In the genomic region with DNA sequence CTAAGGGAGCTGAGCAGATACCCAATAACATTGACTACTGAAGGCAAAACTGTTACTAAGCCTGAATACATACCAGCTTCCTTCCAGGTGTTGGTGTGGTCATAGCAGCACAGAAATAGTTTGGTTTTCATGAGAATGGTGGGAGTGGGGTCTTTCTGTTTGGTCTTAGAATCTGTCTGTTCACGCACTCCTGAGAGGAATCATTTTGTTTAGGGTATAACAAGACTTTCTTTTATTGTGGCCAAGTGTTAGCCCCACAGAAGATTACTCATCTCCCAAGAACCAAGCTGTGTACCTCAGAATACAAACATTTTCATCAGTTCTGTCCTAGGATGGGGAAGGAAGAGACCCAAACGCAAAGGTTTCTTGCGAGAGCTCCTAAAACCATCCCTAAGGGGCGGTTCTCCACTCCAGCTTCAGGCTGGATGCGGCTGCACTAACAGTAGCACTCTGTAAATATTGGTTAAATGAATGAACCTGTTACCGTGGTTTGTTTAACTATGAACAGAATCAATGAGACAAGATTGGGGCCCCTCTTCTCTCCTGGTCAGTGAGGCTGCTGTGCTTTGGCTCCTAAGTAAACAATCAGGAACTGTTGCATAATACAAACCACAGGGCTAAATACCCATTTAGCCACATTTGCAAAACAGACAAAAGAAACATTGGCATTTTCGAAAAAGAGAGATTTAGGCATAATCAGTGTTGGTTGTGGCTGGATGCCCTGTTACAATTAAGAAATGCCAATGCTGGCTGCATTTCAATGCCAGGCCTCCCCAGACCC, we compare ENCODE assay signal across 1 cellular context.
A peak's percentile ranks its signal among the peaks of the same experiment; 100 is the strongest.
TF ChIP-seq lines count a peak whose summit lies in the region.

No MANE protein-coding gene starts in this region.

TF ChIP-seq in HepG2, 621 proteins besides CTCF, POLR2A, EP300 and RAD21 (continued from another document and continues in another):
- TF ChIP-seq ZBED4 (CRISPR knock-in tag; IDR thresholded peaks at IDR 0.05; ENCODE audit: borderline replicate concordance) (peak; percentile 75; the same call in 1 of the 2 replicates), HDAC6 (IDR thresholded peaks at IDR 0.05; ENCODE audit: low read depth, low read length) (no peak), PTBP1 (IDR thresholded peaks at IDR 0.05; ENCODE audit: low read depth, low read length, poor library complexity, severe bottlenecking) (no peak), ATF7-NPFF (CRISPR knock-in tag; IDR thresholded peaks at IDR 0.05; ENCODE audit: low read depth) (peak; percentile 76; the same call in 1 of the 2 replicates), ZNF33A (CRISPR knock-in tag; IDR thresholded peaks at IDR 0.05; ENCODE audit: borderline replicate concordance) (no peak), ZFAT (CRISPR knock-in tag; conservative IDR thresholded peaks at IDR 0.05) (no peak), TBX3 (IDR thresholded peaks at IDR 0.05; ENCODE audit: borderline replicate concordance) (peak; percentile 91), YY1 (IDR thresholded peaks at IDR 0.05; ENCODE audit: insufficient read depth, insufficient replicate concordance, low read depth, low read length) (no peak), ELF1 (CRISPR knock-in tag; IDR thresholded peaks at IDR 0.05) (no peak; the same call in 1 of the 2 replicates), ZSCAN21 (CRISPR knock-in tag; IDR thresholded peaks at IDR 0.05; ENCODE audit: borderline replicate concordance) (peak; percentile 79; the same call in 1 of the 2 replicates), PRMT3 (CRISPR knock-in tag; IDR thresholded peaks at IDR 0.05; ENCODE audit: borderline replicate concordance, low read depth) (peak; percentile 95), ZBTB21 (CRISPR knock-in tag; IDR thresholded peaks at IDR 0.05) (peak; percentile 61; the same call in 1 of the 2 replicates), MEIS1 (CRISPR knock-in tag; IDR thresholded peaks at IDR 0.05; ENCODE audit: borderline replicate concordance) (no peak), SP5 (CRISPR knock-in tag; IDR thresholded peaks at IDR 0.05; ENCODE audit: borderline replicate concordance, low read depth) (peak; percentile 89), ZBTB7B (CRISPR knock-in tag; IDR thresholded peaks at IDR 0.05) (peak; percentile 91), ZNF124 (CRISPR knock-in tag; IDR thresholded peaks at IDR 0.05) (peak; percentile 98)
- TF ChIP-seq, protein P1, sequence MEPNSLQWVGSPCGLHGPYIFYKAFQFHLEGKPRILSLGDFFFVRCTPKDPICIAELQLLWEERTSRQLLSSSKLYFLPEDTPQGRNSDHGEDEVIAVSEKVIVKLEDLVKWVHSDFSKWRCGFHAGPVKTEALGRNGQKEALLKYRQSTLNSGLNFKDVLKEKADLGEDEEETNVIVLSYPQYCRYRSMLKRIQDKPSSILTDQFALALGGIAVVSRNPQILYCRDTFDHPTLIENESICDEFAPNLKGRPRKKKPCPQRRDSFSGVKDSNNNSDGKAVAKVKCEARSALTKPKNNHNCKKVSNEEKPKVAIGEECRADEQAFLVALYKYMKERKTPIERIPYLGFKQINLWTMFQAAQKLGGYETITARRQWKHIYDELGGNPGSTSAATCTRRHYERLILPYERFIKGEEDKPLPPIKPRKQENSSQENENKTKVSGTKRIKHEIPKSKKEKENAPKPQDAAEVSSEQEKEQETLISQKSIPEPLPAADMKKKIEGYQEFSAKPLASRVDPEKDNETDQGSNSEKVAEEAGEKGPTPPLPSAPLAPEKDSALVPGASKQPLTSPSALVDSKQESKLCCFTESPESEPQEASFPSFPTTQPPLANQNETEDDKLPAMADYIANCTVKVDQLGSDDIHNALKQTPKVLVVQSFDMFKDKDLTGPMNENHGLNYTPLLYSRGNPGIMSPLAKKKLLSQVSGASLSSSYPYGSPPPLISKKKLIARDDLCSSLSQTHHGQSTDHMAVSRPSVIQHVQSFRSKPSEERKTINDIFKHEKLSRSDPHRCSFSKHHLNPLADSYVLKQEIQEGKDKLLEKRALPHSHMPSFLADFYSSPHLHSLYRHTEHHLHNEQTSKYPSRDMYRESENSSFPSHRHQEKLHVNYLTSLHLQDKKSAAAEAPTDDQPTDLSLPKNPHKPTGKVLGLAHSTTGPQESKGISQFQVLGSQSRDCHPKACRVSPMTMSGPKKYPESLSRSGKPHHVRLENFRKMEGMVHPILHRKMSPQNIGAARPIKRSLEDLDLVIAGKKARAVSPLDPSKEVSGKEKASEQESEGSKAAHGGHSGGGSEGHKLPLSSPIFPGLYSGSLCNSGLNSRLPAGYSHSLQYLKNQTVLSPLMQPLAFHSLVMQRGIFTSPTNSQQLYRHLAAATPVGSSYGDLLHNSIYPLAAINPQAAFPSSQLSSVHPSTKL (CRISPR knock-in tag; IDR thresholded peaks at IDR 0.05) = peak; percentile 100
- TF ChIP-seq, protein P2, sequence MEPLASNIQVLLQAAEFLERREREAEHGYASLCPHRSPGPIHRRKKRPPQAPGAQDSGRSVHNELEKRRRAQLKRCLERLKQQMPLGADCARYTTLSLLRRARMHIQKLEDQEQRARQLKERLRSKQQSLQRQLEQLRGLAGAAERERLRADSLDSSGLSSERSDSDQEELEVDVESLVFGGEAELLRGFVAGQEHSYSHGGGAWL (CRISPR knock-in tag; IDR thresholded peaks at IDR 0.05) = no peak
- TF ChIP-seq, protein P3, sequence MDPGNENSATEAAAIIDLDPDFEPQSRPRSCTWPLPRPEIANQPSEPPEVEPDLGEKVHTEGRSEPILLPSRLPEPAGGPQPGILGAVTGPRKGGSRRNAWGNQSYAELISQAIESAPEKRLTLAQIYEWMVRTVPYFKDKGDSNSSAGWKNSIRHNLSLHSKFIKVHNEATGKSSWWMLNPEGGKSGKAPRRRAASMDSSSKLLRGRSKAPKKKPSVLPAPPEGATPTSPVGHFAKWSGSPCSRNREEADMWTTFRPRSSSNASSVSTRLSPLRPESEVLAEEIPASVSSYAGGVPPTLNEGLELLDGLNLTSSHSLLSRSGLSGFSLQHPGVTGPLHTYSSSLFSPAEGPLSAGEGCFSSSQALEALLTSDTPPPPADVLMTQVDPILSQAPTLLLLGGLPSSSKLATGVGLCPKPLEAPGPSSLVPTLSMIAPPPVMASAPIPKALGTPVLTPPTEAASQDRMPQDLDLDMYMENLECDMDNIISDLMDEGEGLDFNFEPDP (CRISPR knock-in tag; conservative IDR thresholded peaks at IDR 0.05) = no peak
- TF ChIP-seq, protein P4, sequence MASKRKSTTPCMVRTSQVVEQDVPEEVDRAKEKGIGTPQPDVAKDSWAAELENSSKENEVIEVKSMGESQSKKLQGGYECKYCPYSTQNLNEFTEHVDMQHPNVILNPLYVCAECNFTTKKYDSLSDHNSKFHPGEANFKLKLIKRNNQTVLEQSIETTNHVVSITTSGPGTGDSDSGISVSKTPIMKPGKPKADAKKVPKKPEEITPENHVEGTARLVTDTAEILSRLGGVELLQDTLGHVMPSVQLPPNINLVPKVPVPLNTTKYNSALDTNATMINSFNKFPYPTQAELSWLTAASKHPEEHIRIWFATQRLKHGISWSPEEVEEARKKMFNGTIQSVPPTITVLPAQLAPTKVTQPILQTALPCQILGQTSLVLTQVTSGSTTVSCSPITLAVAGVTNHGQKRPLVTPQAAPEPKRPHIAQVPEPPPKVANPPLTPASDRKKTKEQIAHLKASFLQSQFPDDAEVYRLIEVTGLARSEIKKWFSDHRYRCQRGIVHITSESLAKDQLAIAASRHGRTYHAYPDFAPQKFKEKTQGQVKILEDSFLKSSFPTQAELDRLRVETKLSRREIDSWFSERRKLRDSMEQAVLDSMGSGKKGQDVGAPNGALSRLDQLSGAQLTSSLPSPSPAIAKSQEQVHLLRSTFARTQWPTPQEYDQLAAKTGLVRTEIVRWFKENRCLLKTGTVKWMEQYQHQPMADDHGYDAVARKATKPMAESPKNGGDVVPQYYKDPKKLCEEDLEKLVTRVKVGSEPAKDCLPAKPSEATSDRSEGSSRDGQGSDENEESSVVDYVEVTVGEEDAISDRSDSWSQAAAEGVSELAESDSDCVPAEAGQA (IDR thresholded peaks at IDR 0.05; ENCODE audit: low read depth) = no peak; the same call in 1 of the 2 replicates
- TF ChIP-seq, protein P4 (CRISPR knock-in tag; IDR thresholded peaks at IDR 0.05; ENCODE audit: borderline replicate concordance) = no peak; the same call in 1 of the 2 replicates
- TF ChIP-seq, protein P5, sequence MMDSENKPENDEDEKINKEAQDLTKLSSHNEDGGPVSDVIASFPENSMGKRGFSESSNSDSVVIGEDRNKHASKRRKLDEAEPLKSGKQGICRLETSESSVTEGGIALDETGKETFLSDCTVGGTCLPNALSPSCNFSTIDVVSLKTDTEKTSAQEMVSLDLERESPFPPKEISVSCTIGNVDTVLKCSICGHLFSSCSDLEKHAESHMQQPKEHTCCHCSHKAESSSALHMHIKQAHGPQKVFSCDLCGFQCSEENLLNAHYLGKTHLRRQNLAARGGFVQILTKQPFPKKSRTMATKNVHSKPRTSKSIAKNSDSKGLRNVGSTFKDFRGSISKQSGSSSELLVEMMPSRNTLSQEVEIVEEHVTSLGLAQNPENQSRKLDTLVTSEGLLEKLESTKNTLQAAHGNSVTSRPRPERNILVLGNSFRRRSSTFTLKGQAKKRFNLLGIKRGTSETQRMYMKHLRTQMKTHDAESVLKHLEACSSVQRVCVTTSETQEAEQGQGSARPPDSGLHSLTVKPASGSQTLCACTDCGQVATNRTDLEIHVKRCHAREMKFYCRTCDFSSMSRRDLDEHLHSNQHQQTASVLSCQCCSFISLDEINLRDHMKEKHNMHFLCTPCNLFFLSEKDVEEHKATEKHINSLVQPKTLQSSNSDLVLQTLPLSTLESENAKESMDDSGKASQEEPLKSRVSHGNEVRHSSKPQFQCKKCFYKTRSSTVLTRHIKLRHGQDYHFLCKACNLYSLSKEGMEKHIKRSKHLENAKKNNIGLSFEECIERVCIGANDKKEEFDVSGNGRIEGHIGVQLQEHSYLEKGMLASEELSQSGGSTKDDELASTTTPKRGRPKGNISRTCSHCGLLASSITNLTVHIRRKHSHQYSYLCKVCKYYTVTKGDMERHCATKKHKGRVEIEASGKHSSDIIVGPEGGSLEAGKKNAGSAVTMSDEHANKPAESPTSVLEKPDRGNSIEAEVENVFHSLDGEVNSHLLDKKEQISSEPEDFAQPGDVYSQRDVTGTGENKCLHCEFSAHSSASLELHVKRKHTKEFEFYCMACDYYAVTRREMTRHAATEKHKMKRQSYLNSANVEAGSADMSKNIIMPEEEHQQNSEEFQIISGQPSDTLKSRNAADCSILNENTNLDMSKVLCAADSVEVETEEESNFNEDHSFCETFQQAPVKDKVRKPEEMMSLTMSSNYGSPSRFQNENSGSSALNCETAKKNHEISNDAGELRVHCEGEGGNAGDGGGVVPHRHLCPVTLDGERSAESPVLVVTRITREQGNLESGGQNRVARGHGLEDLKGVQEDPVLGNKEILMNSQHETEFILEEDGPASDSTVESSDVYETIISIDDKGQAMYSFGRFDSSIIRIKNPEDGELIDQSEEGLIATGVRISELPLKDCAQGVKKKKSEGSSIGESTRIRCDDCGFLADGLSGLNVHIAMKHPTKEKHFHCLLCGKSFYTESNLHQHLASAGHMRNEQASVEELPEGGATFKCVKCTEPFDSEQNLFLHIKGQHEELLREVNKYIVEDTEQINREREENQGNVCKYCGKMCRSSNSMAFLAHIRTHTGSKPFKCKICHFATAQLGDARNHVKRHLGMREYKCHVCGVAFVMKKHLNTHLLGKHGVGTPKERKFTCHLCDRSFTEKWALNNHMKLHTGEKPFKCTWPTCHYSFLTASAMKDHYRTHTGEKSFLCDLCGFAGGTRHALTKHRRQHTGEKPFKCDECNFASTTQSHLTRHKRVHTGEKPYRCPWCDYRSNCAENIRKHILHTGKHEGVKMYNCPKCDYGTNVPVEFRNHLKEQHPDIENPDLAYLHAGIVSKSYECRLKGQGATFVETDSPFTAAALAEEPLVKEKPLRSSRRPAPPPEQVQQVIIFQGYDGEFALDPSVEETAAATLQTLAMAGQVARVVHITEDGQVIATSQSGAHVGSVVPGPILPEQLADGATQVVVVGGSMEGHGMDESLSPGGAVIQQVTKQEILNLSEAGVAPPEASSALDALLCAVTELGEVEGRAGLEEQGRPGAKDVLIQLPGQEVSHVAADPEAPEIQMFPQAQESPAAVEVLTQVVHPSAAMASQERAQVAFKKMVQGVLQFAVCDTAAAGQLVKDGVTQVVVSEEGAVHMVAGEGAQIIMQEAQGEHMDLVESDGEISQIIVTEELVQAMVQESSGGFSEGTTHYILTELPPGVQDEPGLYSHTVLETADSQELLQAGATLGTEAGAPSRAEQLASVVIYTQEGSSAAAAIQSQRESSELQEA (CRISPR knock-in tag; IDR thresholded peaks at IDR 0.05; ENCODE audit: not compliant biosample characterization) = no peak
